Comparison of ENCODE assay signal across 1 cellular context in genomic region chr2:144430722-144431163, GRCh38.
TF ChIP-seq lines count a peak whose summit lies in the region.

No MANE protein-coding gene starts in this region.

TF ChIP-seq in WTC11, 78 proteins besides CTCF, POLR2A, EP300 and RAD21 (continued from another document):
- TF ChIP-seq AFF4 (CRISPR knock-in tag; IDR thresholded peaks at IDR 0.05; ENCODE audit: borderline replicate concordance) (no peak), ZNF396 (CRISPR knock-in tag; IDR thresholded peaks at IDR 0.05; ENCODE audit: borderline replicate concordance) (no peak), ATF6 (CRISPR knock-in tag; IDR thresholded peaks at IDR 0.05) (no peak)
